ENCODE assay signal across 8 cellular contexts in genomic region chr4:183876268-183876934, GRCh38. TPM values are rescaled to one million over a fixed set of nuclear protein-coding genes. Genes with fewer than 3 reads are reported as not detected.
A peak's percentile ranks its signal among the peaks of the same experiment; 100 is the strongest.
DNase-seq lines count a peak whose midpoint lies in the region; ATAC-seq, FAIRE-seq and TF ChIP-seq lines count a peak whose summit lies in the region.

No MANE protein-coding gene starts in this region.

- H3K4me1 ChIP-seq in K562 (replicated peaks in 1 of 2; ENCODE audit: control insufficient read depth in 2 of 2, insufficient read depth in 2 of 2, low read length in 2 of 2), result no peaks in the 10 kb centered on the region
- peaks cover 0 to 28% (median 7%) of the 10 kb centered on the region in 4 donors for H3K4me1 ChIP-seq in tibial nerve

- no peak overlapping the region for H3K9ac ChIP-seq in K562 (ENCODE audit: insufficient read depth in 1 of 2, low read depth in 2 of 2, low read length in 2 of 2)

- no peak for TF ChIP-seq EP300 in K562 (IDR thresholded peaks at IDR 0.05; ENCODE audit: low read length)
- peak in 1 of 2 donors; percentile 46 for TF ChIP-seq EP300 in tibial nerve (IDR thresholded peaks at IDR 0.05)

- peaks cover 4% of the 10 kb centered on the region for H3K9me1 ChIP-seq in K562 (ENCODE audit: control insufficient read depth, insufficient read depth, low read length)

- intact Hi-C loops in K562 (cut with micrococcal nuclease), result no loop called here

- no peak; the same call in 2 of the 3 replicates for ATAC-seq in K562
- ATAC-seq in GM21381 (IDR thresholded peaks at IDR 0.05; ENCODE audit: unreplicated experiment), result no peak
- ATAC-seq in GM21723 (IDR thresholded peaks at IDR 0.05; ENCODE audit: unreplicated experiment), result no peak

- CTCF ChIA-PET in K562 (lab: Yijun Ruan, JAX; ENCODE audit: low intra/inter-chr PET ratio), result no interaction called here

- POLR2A ChIA-PET in K562 (lab: Yijun Ruan, JAX), result interaction anchor here (1.5 kb wide), 1 partner anchor 11 kb away, joined by 6 read pairs; no protein-coding TSS in a partner anchor

- no peaks in the 10 kb centered on the region for H3K36me3 ChIP-seq in K562 (ENCODE audit: control insufficient read depth, insufficient read depth, low read length)
- H3K36me3 ChIP-seq in tibial nerve, result no peaks in the 10 kb centered on the region

- in situ Hi-C loops in K562 (cut with MboI) (no loop called here), GM13977 (cut with MboI; ENCODE audit: low pct_unique_long_range_greater_than_20kb, low sequenced_read_pairs, unreplicated experiment) (no loop called here)

- H3K27me3 ChIP-seq in K562 (ENCODE audit: control insufficient read depth in 2 of 2, insufficient read depth in 2 of 2, low read length in 2 of 2), result peaks cover 21 to 43% of the 10 kb centered on the region in 2 experiments; a peak in 4 of 5 replicates
- no peaks in the 10 kb centered on the region for H3K27me3 ChIP-seq in tibial nerve

- no peaks in the 10 kb centered on the region for H3K9me3 ChIP-seq in K562 (replicated peaks; ENCODE audit: control insufficient read depth, insufficient read depth, low read depth, low read length)
- no peaks in the 10 kb centered on the region for H3K9me3 ChIP-seq in tibial nerve

- H3K79me2 ChIP-seq in K562 (ENCODE audit: control insufficient read depth, insufficient read depth, low read length), result no peaks in the 10 kb centered on the region

- no peak for TF ChIP-seq POLR2A in K562 (conservative IDR thresholded peaks at IDR 0.05)
- no peak for TF ChIP-seq POLR2A in tibial nerve (IDR thresholded peaks at IDR 0.05)

- TF ChIP-seq CTCF in K562 (IDR thresholded peaks at IDR 0.05 in 2 of 3, conservative IDR thresholded peaks at IDR 0.05 in 1 of 3; ENCODE audit: insufficient read depth in 2 of 3, low read depth in 1 of 3, low read length in 3 of 3) (no peak), tibial nerve (IDR thresholded peaks at IDR 0.05) (no peak), GM13977 (IDR thresholded peaks at IDR 0.05; ENCODE audit: extremely low read depth, insufficient read depth, missing control alignments) (no peak)

- H3K4me2 ChIP-seq in K562 (ENCODE audit: insufficient read depth, low read length), result no peak overlapping the region

- BruUV-seq in K562 (replicated peaks; lab: Mats Ljungman, UMichigan), result no TSS peak

- 0% methylated on average over 18 of the region's 18 CpGs for WGBS in K562 (ENCODE audit: insufficient coverage, low coverage, missing lambda C conversion rate)
- WGBS in tibial nerve, 2 donors, result 25 to 33% methylated on average over 18 of the region's 18 CpGs

- H4K20me1 ChIP-seq in K562 (replicated peaks; ENCODE audit: control insufficient read depth, insufficient read depth, low read length), result no peaks in the 10 kb centered on the region

- no peak for TF ChIP-seq RAD21 in K562 (CRISPR knock-in tag; conservative IDR thresholded peaks at IDR 0.05 in 1 of 2, IDR thresholded peaks at IDR 0.05 in 1 of 2)

- H3K4me3 ChIP-seq in K562 (no peak overlapping the region), tibial nerve (peak overlapping the region in 3 of 4 donors; percentile 32 to 45 (median 40))

- H2AFZ ChIP-seq in K562 (ENCODE audit: low read depth, low read length), result no peak overlapping the region

- H3K27ac ChIP-seq in K562 (ENCODE audit: extremely low read depth, low read depth, low read length) (no peak overlapping the region), tibial nerve (peak overlapping the region in 3 of 4 donors; percentile 61 to 70 (median 69))

- FAIRE-seq in K562 (lab: Jason Lieb, UNC), result no peak

- DNase-seq in NCI-H128 (lab: John Stamatoyannopoulos, UW; ENCODE audit: unreplicated experiment) (peak; percentile 37), K562 (ENCODE audit: extremely low read depth in 1 of 4, low spot score in 3 of 4) (no peak), kidney tubule cell (ENCODE audit: low spot score) (peak; percentile 95), tibial nerve (ENCODE audit: low spot score in 2 of 2) (no peak), GM13977 (ENCODE audit: low spot score) (no peak), UCSD-AML1 (lab: John Stamatoyannopoulos, UW; ENCODE audit: unreplicated experiment) (no peak)

TF ChIP-seq in K562, 482 proteins besides CTCF, POLR2A, EP300 and RAD21 (continues in another document):
- TF ChIP-seq NR4A1 (CRISPR knock-in tag; IDR thresholded peaks at IDR 0.05), result no peak
- TF ChIP-seq NR4A1 (tag; IDR thresholded peaks at IDR 0.05), result no peak
- no peak for TF ChIP-seq E2F5 (CRISPR knock-in tag; IDR thresholded peaks at IDR 0.05)
- TF ChIP-seq ZBTB9 (CRISPR knock-in tag; IDR thresholded peaks at IDR 0.05), result no peak
- no peak for TF ChIP-seq CHD4 (IDR thresholded peaks at IDR 0.05; ENCODE audit: insufficient read depth, insufficient replicate concordance, low read depth, low read length, poor library complexity, severe bottlenecking)
- no peak for TF ChIP-seq E2F1 (CRISPR knock-in tag; IDR thresholded peaks at IDR 0.05)
- no peak for TF ChIP-seq ATF7 (IDR thresholded peaks at IDR 0.05)
- TF ChIP-seq ELF2 (CRISPR knock-in tag; IDR thresholded peaks at IDR 0.05), result no peak
- no peak for TF ChIP-seq AFF1 (IDR thresholded peaks at IDR 0.05; ENCODE audit: low read depth in 1 of 2, partially characterized antibody in 2 of 2)

RNA-seq across cellular contexts. Expression of gene STOX2, which starts 28.7 kb away (rescaled TPM):
- not detected in 2 replicates for total RNA-seq in K562 (2011; cell fraction: chromatin; rRNA removed; ENCODE audit: low replicate concordance)
- not detected in 2 replicates for total RNA-seq in K562 (2011; cell fraction: nucleolus; rRNA removed)
- not detected in 2 replicates for total RNA-seq in K562 (2011; cell fraction: nucleoplasm; rRNA removed)
- not detected in 2 replicates for total RNA-seq in K562 (2014; rRNA removed)
- not detected in 2 replicates for total RNA-seq in K562 (2014; rRNA removed; fragmentation: Illumina TruSeq; extraction: Trizol)
- total RNA-seq in K562 (2015; rRNA removed; fragmentation: Illumina TruSeq; extraction: Trizol), result not detected in 2 replicates
- not detected in 2 replicates for total RNA-seq in K562 (2021)
- polyA plus RNA-seq in K562 (2011; rRNA removed), result not detected in 2 replicates
- polyA plus RNA-seq in K562 (2011; cell fraction: cytosol; rRNA removed), result not detected in 2 replicates
- polyA plus RNA-seq in K562 (2011; cell fraction: nucleus; rRNA removed), result not detected in 2 replicates
- 0.01 and 0.08 TPM in 2 replicates for polyA plus RNA-seq in K562 (2012)
- polyA plus RNA-seq in K562 (2014; fragmentation: Illumina TruSeq; extraction: Trizol), result not detected in 2 replicates
- not detected for polyA plus RNA-seq in K562 (2014; fragmentation: Nextera tagmentation; extraction: Ambion mirVana)
- polyA plus RNA-seq in K562 (2014; rRNA removed), result not detected in 2 replicates
- polyA minus RNA-seq in K562 (2011; rRNA and poly(A)+ RNA removed), result not detected in 2 replicates
- not detected in 2 replicates for polyA minus RNA-seq in K562 (2011; cell fraction: cytosol; rRNA and poly(A)+ RNA removed)
- polyA minus RNA-seq in K562 (2011; cell fraction: nucleus; rRNA and poly(A)+ RNA removed), result not detected in 2 replicates
- 10 to 100 TPM; 11.9 to 28.6 (median 17.9) TPM for total RNA-seq in tibial nerve

Comparison
In these comparisons a context has a peak if more than half of its experiments do, and no peak if none do; other contexts are left out.
1. DNase-seq: peak in NCI-H128 (single experiment) and kidney tubule cell (single experiment); none in K562 (0 of 4), tibial nerve (0 of 2), GM13977 (single experiment) and UCSD-AML1 (single experiment).
2. RNA of gene STOX2, which starts 28.7 kb away (total RNA-seq): 11.9 to 28.6 TPM in tibial nerve; not detected in K562; every median in the first group is over 10 times any median in the second.